ENCODE assay signal across 25 cellular contexts in genomic region chr21:35344582-35344981, GRCh38.
"Had no signal": no experiment of that assay in that cellular context is flagged by ENCODE, and none has a peak within 500 bp of the region (broad histone marks: within the 10 kb centered on the region; RNA-seq: fewer than 3 reads in every experiment).

No MANE protein-coding gene starts in this region.

- H3K4me3 Mint-ChIP-seq: activated naive CD8-positive, alpha-beta T cell treated with anti-CD3 and anti-CD28 coated beads, Interleukin-2, amount 50 U/mL, for 24 hours; nephron had no signal

- H3K27ac ChIP-seq: foreskin keratinocyte, left lung, lower lobe of right lung, ovary, skin epidermis, suprapubic skin, tibial artery, upper lobe of right lung had no signal

- H3K27me3 ChIP-seq: foreskin keratinocyte, left lung, ovary, suprapubic skin, tibial artery, upper lobe of right lung had no signal

- H3K4me1 Mint-ChIP-seq: nephron had no signal

- H3K27ac Mint-ChIP-seq: nephron, progenitor cell of endocrine pancreas had no signal

- ATAC-seq: activated naive CD8-positive, alpha-beta T cell treated with anti-CD3 and anti-CD28 coated beads, Interleukin-2, amount 50 U/mL, for 24 hours; esophagus mucosa; foreskin keratinocyte; left lung; lower lobe of right lung; sciatic nerve; upper lobe of right lung had no signal

- H3K36me3 ChIP-seq: left lung, lower lobe of right lung, ovary, suprapubic skin, tibial artery, upper lobe of right lung had no signal

- H3K27me3 Mint-ChIP-seq: progenitor cell of endocrine pancreas had no signal

- H3K9me3 ChIP-seq: left lung, lower lobe of right lung, ovary, suprapubic skin, tibial artery, upper lobe of right lung had no signal

- H3K9me3 Mint-ChIP-seq: nephron had no signal

- H3K4me3 ChIP-seq: left lung, lower lobe of right lung, ovary, skin epidermis, suprapubic skin, tibial artery, upper lobe of right lung had no signal

- DNase-seq: activated CD4-positive, alpha-beta T cell treated with anti-CD3 and anti-CD28 coated beads, Interleukin-2, amount 50 U/mL, for 4 hours; activated CD4-positive, CD25-positive, alpha-beta regulatory T cell treated with anti-CD3 and anti-CD28 coated beads, Interleukin-2, amount 50 U/mL, for 72 hours; activated CD8-positive, alpha-beta memory T cell treated with anti-CD3 and anti-CD28 coated beads, Interleukin-2, amount 50 U/mL, for 4 hours; activated effector memory CD4-positive, alpha-beta T cell treated with Interleukin-2 at 50 U/mL for 16 hours; activated naive CD4-positive, alpha-beta T cell treated with Interleukin-2 at 50 U/mL for 16 hours; activated naive CD8-positive, alpha-beta T cell treated with anti-CD3 and anti-CD28 coated beads, Interleukin-2, amount 50 U/mL, for 24 hours; activated T-cell treated with anti-CD3 and anti-CD28 coated beads, Interleukin-2, amount 50 U/mL, for 1 hour; amygdala; caudate nucleus; foreskin keratinocyte; left lung; lower lobe of right lung; mesenchymal stem cell; ovary; stimulated activated CD4-positive, alpha-beta T cell treated with anti-CD3 and anti-CD28 coated beads, Interleukin-12 subunit alpha, Interleukin-12 subunit beta, amount 100 ng/mL, for 4 hours; stimulated activated CD4-positive, alpha-beta T cell treated with anti-CD3 and anti-CD28 coated beads, Interleukin-4, amount 100 ng/mL, for 1 hour; T-helper 2 cell; tibial artery; upper lobe of right lung had no signal

- H3K4me1 ChIP-seq: foreskin keratinocyte, left lung, lower lobe of right lung, upper lobe of right lung had no signal
